2 cellular contexts compared by ENCODE assay signal in the genomic region with DNA sequence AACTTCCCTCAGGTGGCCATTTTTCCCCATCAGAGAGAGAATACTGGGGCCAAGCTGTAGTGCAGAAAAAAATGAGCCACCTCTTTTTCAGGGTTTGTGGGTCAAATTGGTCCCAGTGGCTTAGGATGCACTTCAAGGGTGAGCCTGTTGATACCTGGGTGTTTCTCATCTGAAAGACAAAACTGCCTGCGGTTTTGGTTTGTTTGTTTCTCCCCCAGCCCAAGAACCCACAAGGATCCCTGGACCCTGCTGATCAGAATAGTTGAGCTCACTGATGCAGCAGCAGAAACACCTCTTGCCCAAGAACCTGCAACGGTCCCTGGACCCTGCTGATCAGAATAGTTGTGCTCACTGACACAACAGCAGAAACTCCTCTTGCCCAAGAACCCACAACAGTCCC. TPM values are rescaled to one million over a fixed set of nuclear protein-coding genes. Genes with fewer than 3 reads are reported as not detected.
"Had no signal": no experiment of that assay in that cellular context is flagged by ENCODE, and none has a peak within 500 bp of the region (broad histone marks: within the 10 kb centered on the region; RNA-seq: fewer than 3 reads in every experiment).

No MANE protein-coding gene starts in this region.

RNA-seq across cellular contexts. Expression of a gene that starts 13.1 kb away (rescaled TPM):
- total RNA-seq: G401, GM12878 had no signal
